9 cellular contexts compared by ENCODE assay signal in the genomic region with DNA sequence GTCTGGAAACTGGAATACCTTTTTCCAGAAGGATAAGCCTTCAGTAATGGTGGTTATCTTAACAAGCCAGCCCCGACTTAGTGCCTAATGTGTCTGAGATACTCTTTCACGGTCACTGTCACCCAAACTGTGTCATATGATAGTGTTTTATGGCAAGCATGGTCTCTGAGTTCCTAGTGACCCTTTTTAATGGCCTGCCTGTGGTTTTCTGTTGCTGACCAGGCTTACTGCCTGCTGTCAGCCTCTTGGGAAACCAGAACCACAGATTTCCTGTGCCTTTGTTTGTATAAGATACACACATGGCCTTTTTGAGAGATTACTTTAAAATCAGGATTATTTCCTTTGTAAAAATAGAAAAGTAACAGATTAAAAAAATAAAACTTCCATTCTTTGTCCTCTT. TPM values are rescaled to one million over a fixed set of nuclear protein-coding genes. Genes with fewer than 3 reads are reported as not detected.
DNase-seq lines count a peak whose midpoint lies in the region; ATAC-seq and TF ChIP-seq lines count a peak whose summit lies in the region.
"Had no signal": no experiment of that assay in that cellular context is flagged by ENCODE, and none has a peak within 500 bp of the region (broad histone marks: within the 10 kb centered on the region; RNA-seq: fewer than 3 reads in every experiment).

No MANE protein-coding gene starts in this region.

- CTCF ChIA-PET in HEK293T (lab: Yijun Ruan, JAX): no interaction called here
- CTCF ChIA-PET in activated CD8-positive, alpha-beta T cell treated with anti-CD3 and anti-CD28 coated beads for 36 hours (lab: Charles Lee): no interaction called here

- intact Hi-C loops in activated CD8-positive, alpha-beta T cell treated with anti-CD3 and anti-CD28 coated beads for 36 hours (cut with micrococcal nuclease): no loop called here

- H3K4me1 ChIP-seq in BE2C: peaks cover 22% of the 10 kb centered on the region

- H3K36me3 ChIP-seq in BE2C: peaks cover 5% of the 10 kb centered on the region; the same call in 1 of the 2 replicates

- H3K4me1 Mint-ChIP-seq in activated T-helper 17 cell treated with anti-CD3 and anti-CD28 coated beads, Interleukin-2, amount 50 U/mL, for 72 hours: peaks cover 18% of the 10 kb centered on the region
- peaks cover 19% of the 10 kb centered on the region for H3K4me1 Mint-ChIP-seq in activated CD8-positive, alpha-beta T cell treated with anti-CD3 and anti-CD28 coated beads for 36 hours (ENCODE audit: low read depth)

- peak overlapping the region; percentile 68 for H3K27ac Mint-ChIP-seq in activated T-helper 17 cell treated with anti-CD3 and anti-CD28 coated beads, Interleukin-2, amount 50 U/mL, for 72 hours
- H3K27ac Mint-ChIP-seq in activated CD8-positive, alpha-beta T cell treated with anti-CD3 and anti-CD28 coated beads for 36 hours: no peak overlapping the region
- H3K27ac Mint-ChIP-seq: activated naive CD4-positive, alpha-beta T cell treated with anti-CD3 and anti-CD28 coated beads, Interleukin-2, amount 10 ng/mL, durations not matched to agents 7 days and 5 days had no signal

- no peaks in the 10 kb centered on the region for H3K9me3 Mint-ChIP-seq in activated T-helper 17 cell treated with anti-CD3 and anti-CD28 coated beads, Interleukin-2, amount 50 U/mL, for 72 hours
- H3K9me3 Mint-ChIP-seq in activated CD8-positive, alpha-beta T cell treated with anti-CD3 and anti-CD28 coated beads for 36 hours: no peaks in the 10 kb centered on the region
- H3K9me3 Mint-ChIP-seq: activated naive CD4-positive, alpha-beta T cell treated with anti-CD3 and anti-CD28 coated beads, Interleukin-2, amount 10 ng/mL, durations not matched to agents 7 days and 5 days had no signal

- no peaks in the 10 kb centered on the region for H3K9me3 ChIP-seq in BE2C

- no peak for ATAC-seq in activated T-helper 17 cell treated with anti-CD3 and anti-CD28 coated beads, Interleukin-2, amount 50 U/mL, for 72 hours (replicated peaks)
- no peak for ATAC-seq in activated CD8-positive, alpha-beta T cell treated with anti-CD3 and anti-CD28 coated beads for 36 hours
- ATAC-seq in HG02610 (IDR thresholded peaks at IDR 0.05; ENCODE audit: unreplicated experiment) (no peak), GM21576 (IDR thresholded peaks at IDR 0.05; ENCODE audit: unreplicated experiment) (no peak)

- TF ChIP-seq CTCF in BE2C (IDR thresholded peaks at IDR 0.05; ENCODE audit: low read depth, low read length): no peak
- no peak for TF ChIP-seq CTCF in activated CD8-positive, alpha-beta T cell treated with anti-CD3 and anti-CD28 coated beads for 36 hours (IDR thresholded peaks at IDR 0.05)

- H3K36me3 Mint-ChIP-seq in activated T-helper 17 cell treated with anti-CD3 and anti-CD28 coated beads, Interleukin-2, amount 50 U/mL, for 72 hours (ENCODE audit: low read depth): peaks cover 64% of the 10 kb centered on the region
- H3K36me3 Mint-ChIP-seq in activated CD8-positive, alpha-beta T cell treated with anti-CD3 and anti-CD28 coated beads for 36 hours (ENCODE audit: low read depth): peaks cover 22% of the 10 kb centered on the region

- POLR2A ChIA-PET in HEK293T (lab: Yijun Ruan, JAX): no interaction called here
- POLR2A ChIA-PET in activated CD8-positive, alpha-beta T cell treated with anti-CD3 and anti-CD28 coated beads for 36 hours (lab: Charles Lee): no interaction called here

- H3K4me3 ChIP-seq in BE2C (ENCODE audit: low read depth, low read length): no peak overlapping the region

- H3K4me3 Mint-ChIP-seq in activated T-helper 17 cell treated with anti-CD3 and anti-CD28 coated beads, Interleukin-2, amount 50 U/mL, for 72 hours: no peak overlapping the region
- no peak overlapping the region for H3K4me3 Mint-ChIP-seq in activated CD8-positive, alpha-beta T cell treated with anti-CD3 and anti-CD28 coated beads for 36 hours
- H3K4me3 Mint-ChIP-seq: activated naive CD4-positive, alpha-beta T cell treated with anti-CD3 and anti-CD28 coated beads, Interleukin-2, amount 10 ng/mL, durations not matched to agents 7 days and 5 days had no signal

- DNase-seq in BE2C: peak; percentile 30
- DNase-seq in HEK293T (ENCODE audit: extremely low spot score): peak; percentile 16
- DNase-seq in medulla oblongata (ENCODE audit: extremely low spot score): peak; percentile 59
- DNase-seq in activated CD8-positive, alpha-beta T cell treated with anti-CD3 and anti-CD28 coated beads for 36 hours: no peak
- DNase-seq in activated effector memory CD4-positive, alpha-beta T cell treated with Interleukin-2 at 50 U/mL for 16 hours: no peak

- no peaks in the 10 kb centered on the region for H3K27me3 ChIP-seq in BE2C

- H3K27me3 Mint-ChIP-seq in activated T-helper 17 cell treated with anti-CD3 and anti-CD28 coated beads, Interleukin-2, amount 50 U/mL, for 72 hours: no peaks in the 10 kb centered on the region
- no peaks in the 10 kb centered on the region for H3K27me3 Mint-ChIP-seq in activated CD8-positive, alpha-beta T cell treated with anti-CD3 and anti-CD28 coated beads for 36 hours
- H3K27me3 Mint-ChIP-seq: activated naive CD4-positive, alpha-beta T cell treated with anti-CD3 and anti-CD28 coated beads, Interleukin-2, amount 10 ng/mL, durations not matched to agents 7 days and 5 days had no signal

TF ChIP-seq in HEK293T, 16 proteins besides CTCF, POLR2A, EP300 and RAD21:
- TF ChIP-seq ARNT (IDR thresholded peaks at IDR 0.05) (no peak), CTBP1 (IDR thresholded peaks at IDR 0.05; ENCODE audit: borderline replicate concordance) (no peak)

RNA-seq across cellular contexts. Expression of gene HPS3, which starts 22.4 kb away (rescaled TPM):
- 2.9 TPM for polyA plus RNA-seq in BE2C (2012; ENCODE audit: insufficient read depth, insufficient read length, low read depth)
- 10 to 100 TPM; 24.0 to 24.7 TPM for total RNA-seq in activated T-helper 17 cell treated with anti-CD3 and anti-CD28 coated beads, Interleukin-2, amount 50 U/mL, for 72 hours
- 10 to 100 TPM; 16.4 to 18.2 TPM for total RNA-seq in activated CD8-positive, alpha-beta T cell treated with anti-CD3 and anti-CD28 coated beads for 36 hours

Comparison
In these comparisons a context has a peak if more than half of its experiments do, and no peak if none do; other contexts are left out.
1. DNase-seq: peak in BE2C (single experiment), HEK293T (single experiment) and medulla oblongata (single experiment); none in activated CD8-positive, alpha-beta T cell treated with anti-CD3 and anti-CD28 coated beads for 36 hours (single experiment) and activated effector memory CD4-positive, alpha-beta T cell treated with Interleukin-2 at 50 U/mL for 16 hours (single experiment).